Comparison of ENCODE assay signal across 14 cellular contexts in the genomic region with DNA sequence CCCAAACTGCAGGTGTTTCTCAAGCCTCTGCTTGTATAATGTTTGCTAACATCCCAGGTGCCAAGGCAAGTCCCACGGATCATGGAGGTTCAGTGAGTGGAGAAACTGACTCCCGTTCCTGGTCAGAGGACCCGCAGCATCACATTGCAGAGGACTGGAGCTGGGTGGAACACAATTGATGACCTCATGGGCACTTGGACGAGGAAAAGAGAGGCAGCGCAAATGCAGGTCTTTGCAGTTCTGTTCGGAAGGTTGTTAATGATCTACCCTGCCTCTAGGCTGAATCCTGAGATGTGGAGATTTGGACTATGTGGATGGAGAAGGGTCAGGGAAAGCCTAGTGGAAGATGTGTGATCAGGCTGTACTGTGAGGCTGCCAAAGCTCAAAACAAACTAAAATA.
A peak's percentile ranks its signal among the peaks of the same experiment; 100 is the strongest.
DNase-seq lines count a peak whose midpoint lies in the region; ATAC-seq and TF ChIP-seq lines count a peak whose summit lies in the region.
"Had no signal": no experiment of that assay in that cellular context is flagged by ENCODE, and none has a peak within 500 bp of the region (broad histone marks: within the 10 kb centered on the region; RNA-seq: fewer than 3 reads in every experiment).

No MANE protein-coding gene starts in this region.

- H3K36me3 ChIP-seq in cardiac muscle cell (no peaks in the 10 kb centered on the region), neural progenitor cell (no peaks in the 10 kb centered on the region), psoas muscle (ENCODE audit: insufficient read depth in 1 of 2, low read depth in 1 of 2) (no peaks in the 10 kb centered on the region)
- H3K36me3 ChIP-seq: BLaER1 treated with 17β-estradiol and CSF1 and Interleukin-3, amounts not matched to agents 10 nM and 100 nM had no signal

- H3K27ac Mint-ChIP-seq in neural progenitor cell: no peak overlapping the region
- H3K27ac Mint-ChIP-seq: CD4-positive, alpha-beta T cell; H9 had no signal

- peaks cover 3% of the 10 kb centered on the region for H3K27me3 Mint-ChIP-seq in neural progenitor cell (ENCODE audit: insufficient read depth, low read depth)
- H3K27me3 Mint-ChIP-seq: CD4-positive, alpha-beta T cell had no signal

- H3K36me3 Mint-ChIP-seq in neural progenitor cell: no peaks in the 10 kb centered on the region

- H3F3A ChIP-seq in neural progenitor cell (ENCODE audit: low read depth): no peaks in the 10 kb centered on the region

- H3K27ac ChIP-seq in cardiac muscle cell: peak overlapping the region; percentile 29
- no peak overlapping the region for H3K27ac ChIP-seq in neural progenitor cell
- no peak overlapping the region for H3K27ac ChIP-seq in psoas muscle
- H3K27ac ChIP-seq: BLaER1 treated with 17β-estradiol and CSF1 and Interleukin-3, amounts not matched to agents 10 nM and 100 nM had no signal

- no peak overlapping the region for H3K4me3 Mint-ChIP-seq in neural progenitor cell
- H3K4me3 Mint-ChIP-seq: CD4-positive, alpha-beta T cell; H9 had no signal

- intact Hi-C loops in Right ventricle myocardium inferior (cut with DNase I) (loop anchor here (5.0 kb wide), 1 partner anchor 193 kb away; a partner anchor contains a TSS), psoas muscle (cut with DNase I) (loop anchor here in 1 of 2 donors (10.0 kb wide), 3 partner anchors 456 to 906 kb away; no protein-coding TSS in a partner anchor)

- H3K4me3 ChIP-seq in cardiac muscle cell (no peak overlapping the region), neural progenitor cell (no peak overlapping the region), psoas muscle (no peak overlapping the region)
- H3K4me3 ChIP-seq: BLaER1 treated with 17β-estradiol and CSF1 and Interleukin-3, amounts not matched to agents 10 nM and 100 nM had no signal

- no peak for TF ChIP-seq CTCF in cardiac muscle cell (IDR thresholded peaks at IDR 0.05; ENCODE audit: low read depth, low read length)
- TF ChIP-seq CTCF in neural progenitor cell (IDR thresholded peaks at IDR 0.05): no peak
- TF ChIP-seq CTCF in psoas muscle (IDR thresholded peaks at IDR 0.05): no peak

- H3K79me2 ChIP-seq in neural progenitor cell (ENCODE audit: low read depth): no peaks in the 10 kb centered on the region

- no peak for DNase-seq in cardiac muscle cell (ENCODE audit: low read depth in 1 of 2, low spot score in 1 of 2)
- no peak for DNase-seq in Right ventricle myocardium inferior (ENCODE audit: missing footprints)
- peak; percentile 14 for DNase-seq in kidney tubule cell (ENCODE audit: low spot score)
- no peak for DNase-seq in neural progenitor cell (ENCODE audit: low spot score)
- DNase-seq in psoas muscle: no peak
- no peak for DNase-seq in SW 1271 (lab: John Stamatoyannopoulos, UW)
- no peak for DNase-seq in cerebellum (ENCODE audit: low spot score)
- DNase-seq: ACHN; CD4-positive, alpha-beta T cell; DND-41; GDM1; GOT3; H9 had no signal

- H3K4me1 Mint-ChIP-seq in neural progenitor cell: no peaks in the 10 kb centered on the region
- H3K4me1 Mint-ChIP-seq: H9 had no signal

- 87 to 89% (median 88%) methylated on average over 6 of the region's 6 CpGs for WGBS in psoas muscle, 3 donors

- no peak overlapping the region for H3K9ac ChIP-seq in neural progenitor cell
- H3K9ac ChIP-seq: BLaER1 treated with 17β-estradiol and CSF1 and Interleukin-3, amounts not matched to agents 10 nM and 100 nM had no signal

- H3K9me3 ChIP-seq in cardiac muscle cell (ENCODE audit: low read depth) (no peaks in the 10 kb centered on the region), neural progenitor cell (ENCODE audit: low read depth) (no peaks in the 10 kb centered on the region), psoas muscle (no peaks in the 10 kb centered on the region)

- ATAC-seq in Right ventricle myocardium inferior (no peak), psoas muscle (no peak)

- no peaks in the 10 kb centered on the region for H3K27me3 ChIP-seq in cardiac muscle cell
- no peaks in the 10 kb centered on the region for H3K27me3 ChIP-seq in neural progenitor cell
- no peaks in the 10 kb centered on the region for H3K27me3 ChIP-seq in psoas muscle (ENCODE audit: insufficient read depth in 3 of 3, low read length in 2 of 3)
- H3K27me3 ChIP-seq: BLaER1 treated with 17β-estradiol and CSF1 and Interleukin-3, amounts not matched to agents 10 nM and 100 nM had no signal

- H3K4me1 ChIP-seq in cardiac muscle cell (ENCODE audit: low read depth) (peaks cover 13% of the 10 kb centered on the region), neural progenitor cell (no peaks in the 10 kb centered on the region), psoas muscle (no peaks in the 10 kb centered on the region)
- H3K4me1 ChIP-seq: BLaER1 treated with 17β-estradiol and CSF1 and Interleukin-3, amounts not matched to agents 10 nM and 100 nM had no signal

- peaks cover 2% of the 10 kb centered on the region for H3K9me3 Mint-ChIP-seq in neural progenitor cell
- H3K9me3 Mint-ChIP-seq: CD4-positive, alpha-beta T cell; H9 had no signal

- no peak overlapping the region for H3K4me2 ChIP-seq in neural progenitor cell
- H3K4me2 ChIP-seq: BLaER1 treated with 17β-estradiol and CSF1 and Interleukin-3, amounts not matched to agents 10 nM and 100 nM had no signal

- no peaks in the 10 kb centered on the region for H4K20me1 ChIP-seq in neural progenitor cell (ENCODE audit: low read depth)
- H4K20me1 ChIP-seq: BLaER1 treated with 17β-estradiol and CSF1 and Interleukin-3, amounts not matched to agents 10 nM and 100 nM had no signal

- peak overlapping the region; percentile 57 for H2AFZ ChIP-seq in neural progenitor cell (replicated peaks)
